ENCODE assay signal across 20 cellular contexts in the genomic region with DNA sequence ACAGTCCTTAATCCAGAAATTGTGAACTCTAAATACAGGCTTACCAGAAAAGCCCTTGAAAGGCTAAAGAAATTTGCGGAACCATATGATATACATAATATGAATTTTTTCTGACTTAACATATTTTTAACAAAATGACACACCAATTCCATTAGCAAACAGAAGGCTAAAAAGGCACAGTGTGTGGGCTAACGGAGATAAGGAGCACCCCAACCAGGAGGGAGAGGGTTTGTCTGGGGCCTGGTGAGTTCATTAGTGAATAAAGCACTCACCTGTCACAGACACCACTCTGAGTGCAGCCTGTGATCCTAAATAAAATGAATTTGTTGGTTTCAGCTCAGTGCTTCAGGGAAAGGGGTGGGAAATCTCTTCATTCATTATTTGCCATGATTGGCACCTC.
"Had no signal": no experiment of that assay in that cellular context is flagged by ENCODE, and none has a peak within 500 bp of the region (broad histone marks: within the 10 kb centered on the region; RNA-seq: fewer than 3 reads in every experiment).

No MANE protein-coding gene starts in this region.

- ATAC-seq: Panc1, Right ventricle myocardium inferior, T-cell had no signal

- DNase-seq: activated CD4-positive, alpha-beta memory T cell treated with anti-CD3 and anti-CD28 coated beads for 36 hours; activated CD4-positive, alpha-beta T cell treated with anti-CD3 and anti-CD28 coated beads, Interleukin-2, amount 10 ng/mL, durations not matched to agents 7 days and 5 days; activated CD4-positive, CD25-positive, alpha-beta regulatory T cell; activated CD8-positive, alpha-beta memory T cell treated with anti-CD3 and anti-CD28 coated beads for 24 hours; activated gamma-delta T cell treated with Interleukin-2 at 50 U/mL for 16 hours; activated naive CD4-positive, alpha-beta T cell treated with anti-CD3 and anti-CD28 coated beads, Interleukin-2, amount 10 ng/mL, durations not matched to agents 7 days and 5 days; activated naive CD8-positive, alpha-beta T cell treated with anti-CD3 and anti-CD28 coated beads for 36 hours; activated T-cell treated with anti-CD3 and anti-CD28 coated beads, Interleukin-2, amount 50 U/mL, for 48 hours; brain microvascular endothelial cell; Kasumi-1; KBM-7; NCI-H1105 treated with DMSO at 0.1 percent for 48 hours; NCI-H1694 treated with DMSO at 0.1 percent for 48 hours; NCI-H2029 treated with DMSO at 0.1 percent for 48 hours; NCI-H345; NCI-H510A treated with DMSO at 0.1 percent for 48 hours; RPMI8226; T-cell had no signal
